Comparison of ENCODE assay signal across 17 cellular contexts in genomic region chr7:101864039-101864438, GRCh38. TPM values are rescaled to one million over a fixed set of nuclear protein-coding genes. Genes with fewer than 3 reads are reported as not detected.
DNase-seq lines count a peak whose midpoint lies in the region; ATAC-seq and TF ChIP-seq lines count a peak whose summit lies in the region.
"Had no signal": no experiment of that assay in that cellular context is flagged by ENCODE, and none has a peak within 500 bp of the region (broad histone marks: within the 10 kb centered on the region; RNA-seq: fewer than 3 reads in every experiment).

No MANE protein-coding gene starts in this region.

- H3K4me3 ChIP-seq in Caco-2 (ENCODE audit: low read depth, low read length), result no peak overlapping the region
- no peak overlapping the region for H3K4me3 ChIP-seq in OCI-LY1 (ENCODE audit: low read depth, low read length, poor library complexity, severe bottlenecking)
- H3K4me3 ChIP-seq: GM12878 had no signal

- H3K27me3 ChIP-seq in Caco-2 (replicated peaks; ENCODE audit: control insufficient read depth, insufficient read depth, low read length) (no peaks in the 10 kb centered on the region), OCI-LY1 (ENCODE audit: insufficient read depth, low read length) (no peaks in the 10 kb centered on the region)

- H3K4me3 Mint-ChIP-seq in Caco-2 (ENCODE audit: unreplicated experiment) (no peak overlapping the region), nephron progenitor cell (no peak overlapping the region), glutamatergic neuron (ENCODE audit: unreplicated experiment) (no peak overlapping the region)
- no peak overlapping the region for H3K4me3 Mint-ChIP-seq in natural killer cell treated with Interleukin-12 subunit alpha and Interleukin-12 subunit beta and Interleukin-15 and Interleukin-18, amount 100 ng/mL, for 72 hours
- H3K4me3 Mint-ChIP-seq: B cell; CD14-positive monocyte; CD8-positive, alpha-beta T cell; H9 had no signal

- DNase-seq in Caco-2, result no peak
- DNase-seq in nephron progenitor cell, result no peak
- no peak for DNase-seq in ecto neural progenitor cell (ENCODE audit: low spot score)
- DNase-seq in glutamatergic neuron, result no peak
- DNase-seq in natural killer cell treated with Interleukin-12 subunit alpha and Interleukin-12 subunit beta and Interleukin-15 and Interleukin-18, amount 100 ng/mL, for 72 hours (ENCODE audit: low spot score), result no peak
- DNase-seq: CD8-positive, alpha-beta T cell; COR-L47; GOT3; H9; IMR-90; KG1 had no signal

- H3F3A ChIP-seq in OCI-LY1 (ENCODE audit: insufficient read depth, low read length), result peaks cover 31% of the 10 kb centered on the region

- H3K4me1 ChIP-seq in Caco-2, result peaks cover 23% of the 10 kb centered on the region
- H3K4me1 ChIP-seq in OCI-LY1 (ENCODE audit: insufficient read depth, low read length, severe bottlenecking), result peaks cover 100% of the 10 kb centered on the region

- H3K9ac ChIP-seq in OCI-LY1 (ENCODE audit: low read length), result peak overlapping the region; percentile 68; the same call in 1 of the 2 replicates

- intact Hi-C loops in Caco-2 (cut with micrococcal nuclease; ENCODE audit: unreplicated experiment), result no loop called here

- TF ChIP-seq CTCF in Caco-2 (IDR thresholded peaks at IDR 0.05; ENCODE audit: insufficient read depth in 1 of 2, low read depth in 1 of 2, low read length in 1 of 2, severe bottlenecking in 1 of 2, unreplicated experiment in 1 of 2), result no peak
- TF ChIP-seq CTCF in OCI-LY1 (IDR thresholded peaks at IDR 0.05; ENCODE audit: low read length), result no peak
- TF ChIP-seq CTCF in nephron progenitor cell (IDR thresholded peaks at IDR 0.05), result no peak
- no peak for TF ChIP-seq CTCF in glutamatergic neuron (IDR thresholded peaks at IDR 0.05; ENCODE audit: partially characterized antibody, unreplicated experiment)

- H3K36me3 ChIP-seq in Caco-2 (ENCODE audit: control insufficient read depth, insufficient read depth, low read length) (no peaks in the 10 kb centered on the region), OCI-LY1 (ENCODE audit: insufficient read depth, low read length) (peaks cover 18% of the 10 kb centered on the region; the same call in 1 of the 2 replicates)

- H3K9me3 ChIP-seq in Caco-2 (no peaks in the 10 kb centered on the region), OCI-LY1 (ENCODE audit: low read length) (no peaks in the 10 kb centered on the region)

- no TSS peak for BruUV-seq in Caco-2 (replicated peaks; lab: Mats Ljungman, UMichigan)

- peaks cover 74% of the 10 kb centered on the region for H3K36me3 Mint-ChIP-seq in Caco-2 (ENCODE audit: insufficient read depth, unreplicated experiment)
- peaks cover 9% of the 10 kb centered on the region for H3K36me3 Mint-ChIP-seq in nephron progenitor cell (ENCODE audit: low read depth)
- H3K36me3 Mint-ChIP-seq in glutamatergic neuron (ENCODE audit: unreplicated experiment), result no peaks in the 10 kb centered on the region
- H3K36me3 Mint-ChIP-seq in natural killer cell treated with Interleukin-12 subunit alpha and Interleukin-12 subunit beta and Interleukin-15 and Interleukin-18, amount 100 ng/mL, for 72 hours, result no peaks in the 10 kb centered on the region

- H3K27ac Mint-ChIP-seq in Caco-2 (ENCODE audit: unreplicated experiment) (peak overlapping the region; percentile 19), nephron progenitor cell (peak overlapping the region; percentile 79), glutamatergic neuron (ENCODE audit: unreplicated experiment) (no peak overlapping the region)
- no peak overlapping the region for H3K27ac Mint-ChIP-seq in natural killer cell treated with Interleukin-12 subunit alpha and Interleukin-12 subunit beta and Interleukin-15 and Interleukin-18, amount 100 ng/mL, for 72 hours
- H3K27ac Mint-ChIP-seq: B cell; CD8-positive, alpha-beta T cell had no signal

- H3K79me2 ChIP-seq in OCI-LY1 (ENCODE audit: insufficient read depth, low read length), result peaks cover 44% of the 10 kb centered on the region

- no peaks in the 10 kb centered on the region for H4K20me1 ChIP-seq in OCI-LY1 (ENCODE audit: insufficient read depth, low read length)

- H2AFZ ChIP-seq in OCI-LY1 (ENCODE audit: low read length), result no peak overlapping the region

- H3K9me2 ChIP-seq in OCI-LY1 (ENCODE audit: low read depth, low read length), result no peaks in the 10 kb centered on the region

- POLR2A ChIA-PET in Caco-2 (lab: Charles Lee), result no interaction called here

- no peak for ATAC-seq in GM19023 (IDR thresholded peaks at IDR 0.05; ENCODE audit: unreplicated experiment)
- no peak for ATAC-seq in natural killer cell treated with Interleukin-12 subunit alpha and Interleukin-12 subunit beta and Interleukin-15 and Interleukin-18, amount 100 ng/mL, for 72 hours
- ATAC-seq: CD8-positive, alpha-beta T cell; GM12878 had no signal

- H3K9me3 Mint-ChIP-seq in Caco-2 (ENCODE audit: unreplicated experiment), result no peaks in the 10 kb centered on the region
- no peaks in the 10 kb centered on the region for H3K9me3 Mint-ChIP-seq in nephron progenitor cell
- H3K9me3 Mint-ChIP-seq in glutamatergic neuron (ENCODE audit: unreplicated experiment), result peaks cover 4% of the 10 kb centered on the region
- no peaks in the 10 kb centered on the region for H3K9me3 Mint-ChIP-seq in natural killer cell treated with Interleukin-12 subunit alpha and Interleukin-12 subunit beta and Interleukin-15 and Interleukin-18, amount 100 ng/mL, for 72 hours
- H3K9me3 Mint-ChIP-seq: CD14-positive monocyte; CD8-positive, alpha-beta T cell; H9 had no signal

- peak overlapping the region; percentile 96 for H3K27ac ChIP-seq in OCI-LY1 (ENCODE audit: low read depth, low read length, poor library complexity, severe bottlenecking)
- H3K27ac ChIP-seq: HL-60 had no signal

- H3K4me2 ChIP-seq in OCI-LY1 (ENCODE audit: low read length), result peak overlapping the region; percentile 19; the same call in 1 of the 2 replicates

- H3K4me1 Mint-ChIP-seq in Caco-2 (ENCODE audit: low read depth, unreplicated experiment) (peaks cover 34% of the 10 kb centered on the region), nephron progenitor cell (peaks cover 81% of the 10 kb centered on the region), glutamatergic neuron (ENCODE audit: low read depth, unreplicated experiment) (peaks cover 39% of the 10 kb centered on the region)
- H3K4me1 Mint-ChIP-seq in natural killer cell treated with Interleukin-12 subunit alpha and Interleukin-12 subunit beta and Interleukin-15 and Interleukin-18, amount 100 ng/mL, for 72 hours (ENCODE audit: low read depth in 2 of 2), result peaks cover 14 to 24% of the 10 kb centered on the region in 2 donors

- H3K27me3 Mint-ChIP-seq in Caco-2 (ENCODE audit: insufficient read depth, unreplicated experiment), result no peaks in the 10 kb centered on the region
- peaks cover 2% of the 10 kb centered on the region for H3K27me3 Mint-ChIP-seq in nephron progenitor cell (ENCODE audit: low read depth, poor library complexity)
- no peaks in the 10 kb centered on the region for H3K27me3 Mint-ChIP-seq in glutamatergic neuron (ENCODE audit: unreplicated experiment)
- H3K27me3 Mint-ChIP-seq in natural killer cell treated with Interleukin-12 subunit alpha and Interleukin-12 subunit beta and Interleukin-15 and Interleukin-18, amount 100 ng/mL, for 72 hours, result no peaks in the 10 kb centered on the region
- H3K27me3 Mint-ChIP-seq: B cell had no signal

- CTCF ChIA-PET in Caco-2 (lab: Charles Lee), result no interaction called here

RNA-seq across cellular contexts. Expression of gene CUX1, which starts 46.6 kb away (rescaled TPM):
- 113 and 116 TPM in 2 replicates for total RNA-seq in Caco-2 (2022)
- 56.5 TPM for total RNA-seq in glutamatergic neuron (ENCODE audit: unreplicated experiment)
- total RNA-seq in natural killer cell treated with Interleukin-12 subunit alpha and Interleukin-12 subunit beta and Interleukin-15 and Interleukin-18, amount 100 ng/mL, for 72 hours, result 10 to 100 TPM; 25.2 to 28.5 TPM

Comparison
In these comparisons a context has a peak if more than half of its experiments do, and no peak if none do; other contexts are left out.
1. H3K27ac Mint-ChIP-seq: peak in Caco-2 (single experiment) and nephron progenitor cell (single experiment); none in glutamatergic neuron (single experiment) and natural killer cell treated with Interleukin-12 subunit alpha and Interleukin-12 subunit beta and Interleukin-15 and Interleukin-18, amount 100 ng/mL, for 72 hours (0 of 2).